8 cellular contexts compared by ENCODE assay signal in the genomic region with DNA sequence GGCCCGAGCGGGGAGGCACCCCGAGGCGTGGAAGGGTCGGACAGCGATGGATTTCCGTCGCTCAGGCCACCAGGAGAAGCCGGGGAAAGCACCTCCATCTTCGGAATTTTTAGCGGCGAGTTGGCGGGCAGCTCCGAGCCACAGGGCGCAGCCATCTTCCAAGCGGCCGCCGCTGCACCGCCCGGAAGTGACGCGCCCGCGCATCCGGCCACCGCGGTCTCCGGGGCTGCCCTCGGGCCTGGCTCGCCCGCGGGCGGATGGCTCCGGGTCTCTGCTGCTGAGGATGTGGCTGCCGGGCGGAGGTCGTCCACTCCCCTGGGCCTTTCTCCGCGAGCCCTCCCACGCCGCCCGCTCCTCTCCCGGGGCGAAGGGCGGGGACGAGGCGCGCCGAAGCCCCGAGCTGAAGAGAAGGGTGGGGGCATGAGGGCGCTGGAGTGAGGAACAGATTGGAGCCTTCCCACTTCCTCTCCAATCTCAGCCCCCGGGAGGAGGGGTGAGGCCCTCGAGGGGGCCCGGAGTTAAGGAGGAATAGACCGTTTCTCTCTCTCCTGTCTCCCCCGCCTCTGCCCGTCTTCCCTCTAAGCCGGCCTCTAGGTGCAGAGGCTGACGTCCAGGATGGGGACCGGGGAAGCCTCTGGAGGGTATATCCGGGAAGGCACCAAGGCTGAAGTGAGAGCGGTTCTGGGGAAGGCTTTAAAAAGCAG. TPM values are rescaled to one million over a fixed set of nuclear protein-coding genes. Genes with fewer than 3 reads are reported as not detected.
A peak's percentile ranks its signal among the peaks of the same experiment; 100 is the strongest.
DNase-seq lines count a peak whose midpoint lies in the region; ATAC-seq and TF ChIP-seq lines count a peak whose summit lies in the region.

A gene (minus strand): TSS at position 181 of the 704 bp plus-strand sequence. CDS start 26 bp downstream, at position 155.

- H3K9me3 Mint-ChIP-seq in nephron = no peaks in the 10 kb centered on the region
- no peaks in the 10 kb centered on the region for H3K9me3 Mint-ChIP-seq in stimulated activated naive CD8-positive, alpha-beta T cell treated with anti-CD3 and anti-CD28 coated beads, Interleukin-15, Interleukin-2, amounts not matched to agents 100 ng/mL and 50 ng/mL, for 24 hours

- peak within 1 kb of the TSS; percentile 88 for H3K4me3 ChIP-seq in fibroblast of the aortic adventitia (ENCODE audit: low read depth, low read length)

- peak within 1 kb of the TSS; percentile 99 to 100 (median 100) for H3K27ac Mint-ChIP-seq in nephron
- peak within 1 kb of the TSS; percentile 86 for H3K27ac Mint-ChIP-seq in stimulated activated naive CD8-positive, alpha-beta T cell treated with anti-CD3 and anti-CD28 coated beads, Interleukin-15, Interleukin-2, amounts not matched to agents 100 ng/mL and 50 ng/mL, for 24 hours

- H3K4me1 Mint-ChIP-seq in nephron = peaks cover 32% of the 10 kb centered on the region
- H3K4me1 Mint-ChIP-seq in stimulated activated naive CD8-positive, alpha-beta T cell treated with anti-CD3 and anti-CD28 coated beads, Interleukin-15, Interleukin-2, amounts not matched to agents 100 ng/mL and 50 ng/mL, for 24 hours (ENCODE audit: low read depth) = peaks cover 35% of the 10 kb centered on the region

- no peaks in the 10 kb centered on the region for H3K27me3 Mint-ChIP-seq in nephron (ENCODE audit: low read depth)
- no peaks in the 10 kb centered on the region for H3K27me3 Mint-ChIP-seq in stimulated activated naive CD8-positive, alpha-beta T cell treated with anti-CD3 and anti-CD28 coated beads, Interleukin-15, Interleukin-2, amounts not matched to agents 100 ng/mL and 50 ng/mL, for 24 hours

- peaks cover 11% of the 10 kb centered on the region for H3K36me3 Mint-ChIP-seq in nephron (ENCODE audit: low read depth)
- H3K36me3 Mint-ChIP-seq in stimulated activated naive CD8-positive, alpha-beta T cell treated with anti-CD3 and anti-CD28 coated beads, Interleukin-15, Interleukin-2, amounts not matched to agents 100 ng/mL and 50 ng/mL, for 24 hours (ENCODE audit: low read depth) = no peaks in the 10 kb centered on the region

- DNase-seq in DMS53 treated with DMSO at 0.1 percent for 48 hours (lab: John Stamatoyannopoulos, UW; ENCODE audit: unreplicated experiment) (peak; percentile 51), HuH-7.5 (ENCODE audit: low spot score) (peak; percentile 62), RPMI7951 (ENCODE audit: low read depth) (peak; percentile 83), fibroblast of the aortic adventitia (ENCODE audit: low read depth) (peak; percentile 80)
- peak; percentile 74 for DNase-seq in activated effector memory CD4-positive, alpha-beta T cell treated with Interleukin-2 at 50 U/mL for 16 hours

- TF ChIP-seq CTCF in fibroblast of the aortic adventitia (IDR thresholded peaks at IDR 0.05; ENCODE audit: insufficient read depth, low read length) = no peak
- no peak for TF ChIP-seq CTCF in nephron (IDR thresholded peaks at IDR 0.05; ENCODE audit: unreplicated experiment in 3 of 3)

- ATAC-seq in GM21526 (IDR thresholded peaks at IDR 0.05; ENCODE audit: low FRiP score, unreplicated experiment) = peak; percentile 82

- H3K4me3 Mint-ChIP-seq in nephron = peak within 1 kb of the TSS; percentile 93 to 97 (median 96)
- peak within 1 kb of the TSS; percentile 89 for H3K4me3 Mint-ChIP-seq in stimulated activated naive CD8-positive, alpha-beta T cell treated with anti-CD3 and anti-CD28 coated beads, Interleukin-15, Interleukin-2, amounts not matched to agents 100 ng/mL and 50 ng/mL, for 24 hours

RNA-seq across cellular contexts. Expression of the gene that starts here (rescaled TPM):
- 9.3 and 15.0 TPM in 2 replicates for total RNA-seq in RPMI7951 (2014; rRNA removed; shearing (Covaris generic))
- 10.8 and 15.0 TPM in 2 replicates for total RNA-seq in fibroblast of the aortic adventitia (ENCODE audit: low replicate concordance)

Comparison
In these comparisons a context has a peak if more than half of its experiments do, and no peak if none do; other contexts are left out.
1. Peak in every context shown above with its lines: DNase-seq, ATAC-seq and H3K4me3 ChIP-seq.